Comparison of ENCODE assay signal across 17 cellular contexts in genomic region chr10:3830946-3831345, GRCh38. TPM values are rescaled to one million over a fixed set of nuclear protein-coding genes. Genes with fewer than 3 reads are reported as not detected.
A peak's percentile ranks its signal among the peaks of the same experiment; 100 is the strongest.
DNase-seq lines count a peak whose midpoint lies in the region; TF ChIP-seq lines count a peak whose summit lies in the region.
"Had no signal": no experiment of that assay in that cellular context is flagged by ENCODE, and none has a peak within 500 bp of the region (broad histone marks: within the 10 kb centered on the region; RNA-seq: fewer than 3 reads in every experiment).

No MANE protein-coding gene starts in this region.

- H3K27ac ChIP-seq in trophoblast cell (ENCODE audit: low read depth, low read length), result peak overlapping the region; percentile 56
- H3K27ac ChIP-seq: cardiac muscle cell, dorsolateral prefrontal cortex had no signal

- no peak overlapping the region for H2BK12ac ChIP-seq in trophoblast cell (ENCODE audit: low read length)

- H3K79me1 ChIP-seq in trophoblast cell (ENCODE audit: low read length), result peaks cover 33% of the 10 kb centered on the region

- H2AFZ ChIP-seq in trophoblast cell (ENCODE audit: insufficient read depth, low read length, poor library complexity), result no peak overlapping the region

- no peak overlapping the region for H3K4me3 Mint-ChIP-seq in activated naive CD4-positive, alpha-beta T cell treated with anti-CD3 and anti-CD28 coated beads for 36 hours
- H3K4me3 Mint-ChIP-seq: activated naive CD8-positive, alpha-beta T cell treated with anti-CD3 and anti-CD28 coated beads for 36 hours had no signal

- no peak overlapping the region for H3K18ac ChIP-seq in trophoblast cell (ENCODE audit: low read length)

- H3K4me2 ChIP-seq in trophoblast cell (ENCODE audit: low read length), result no peak overlapping the region

- H2BK120ac ChIP-seq in trophoblast cell (ENCODE audit: insufficient read depth, low read length, poor library complexity), result no peak overlapping the region

- no peaks in the 10 kb centered on the region for H3K36me3 Mint-ChIP-seq in activated naive CD4-positive, alpha-beta T cell treated with anti-CD3 and anti-CD28 coated beads for 36 hours (ENCODE audit: low read depth)

- no peak overlapping the region for H3K4ac ChIP-seq in trophoblast cell (ENCODE audit: low read depth, low read length)

- no peak overlapping the region for H3K27ac Mint-ChIP-seq in activated naive CD4-positive, alpha-beta T cell treated with anti-CD3 and anti-CD28 coated beads for 36 hours

- H3K9ac ChIP-seq in trophoblast cell (ENCODE audit: low read length), result no peak overlapping the region

- H3K14ac ChIP-seq in trophoblast cell (ENCODE audit: low read length), result no peak overlapping the region

- H3K23ac ChIP-seq in trophoblast cell (ENCODE audit: low read length), result no peak overlapping the region

- intact Hi-C loops in activated naive CD4-positive, alpha-beta T cell treated with anti-CD3 and anti-CD28 coated beads for 36 hours (cut with micrococcal nuclease), result no loop called here

- no CpG with 5 or more reads among the region's 1 CpG for WGBS in trophoblast cell (ENCODE audit: extremely low coverage, insufficient coverage, insufficient read length)

- peaks cover 4% of the 10 kb centered on the region for H3K9me3 ChIP-seq in trophoblast cell (ENCODE audit: insufficient read depth, low read depth, low read length)
- H3K9me3 ChIP-seq: mucosa of descending colon had no signal

- H3K4me1 ChIP-seq in trophoblast cell (ENCODE audit: control insufficient read depth in 1 of 2, insufficient read depth in 2 of 2, low read length in 2 of 2), result peaks cover 27 to 35% of the 10 kb centered on the region in 2 experiments

- peak; percentile 58 for DNase-seq in EH (ENCODE audit: low read depth)
- peak; percentile 23 for DNase-seq in NCI-H526 treated with DMSO at 0.1 percent for 48 hours (lab: John Stamatoyannopoulos, UW)
- DNase-seq in choroid plexus epithelial cell (ENCODE audit: low read depth), result peak; percentile 75
- peak in 1 of 2 donors; percentile 66 for DNase-seq in trophoblast cell
- DNase-seq in stimulated activated CD4-positive, alpha-beta T cell treated with anti-CD3 and anti-CD28 coated beads, Interleukin-15, amount 100 ng/mL, for 24 hours, result no peak
- DNase-seq in Kasumi-1 (lab: John Stamatoyannopoulos, UW), result no peak
- no peak for DNase-seq in activated naive CD4-positive, alpha-beta T cell treated with anti-CD3 and anti-CD28 coated beads for 36 hours
- DNase-seq: activated CD4-positive, alpha-beta T cell treated with anti-CD3 and anti-CD28 coated beads, Interleukin-2, amount 50 U/mL, for 4 hours; activated naive CD8-positive, alpha-beta T cell treated with anti-CD3 and anti-CD28 coated beads for 36 hours; AML-193; dorsolateral prefrontal cortex; GOT3; left colon; mucosa of descending colon; NCI-H1105; NCI-H524 treated with DMSO at 0.1 percent for 48 hours had no signal

- H3K27me3 ChIP-seq in trophoblast cell (ENCODE audit: insufficient read depth, low read length), result no peaks in the 10 kb centered on the region
- H3K27me3 ChIP-seq: cardiac muscle cell had no signal

- no peak overlapping the region for H4K91ac ChIP-seq in trophoblast cell (ENCODE audit: low read depth, low read length)

- H3K9me3 Mint-ChIP-seq in activated naive CD4-positive, alpha-beta T cell treated with anti-CD3 and anti-CD28 coated beads for 36 hours, result no peaks in the 10 kb centered on the region

- peaks cover 4% of the 10 kb centered on the region for H3K79me2 ChIP-seq in trophoblast cell (ENCODE audit: control insufficient read depth, insufficient read depth, low read length, poor library complexity)

- H2BK5ac ChIP-seq in trophoblast cell (ENCODE audit: low read depth, low read length, poor library complexity), result no peak overlapping the region

- CTCF ChIA-PET in activated naive CD4-positive, alpha-beta T cell treated with anti-CD3 and anti-CD28 coated beads for 36 hours (lab: Charles Lee), result interaction anchor here (0.6 kb wide), 1 partner anchor 72 kb away, joined by 3 read pairs; no protein-coding TSS in a partner anchor

- H3K36me3 ChIP-seq in trophoblast cell (ENCODE audit: control insufficient read depth in 1 of 2, insufficient read depth in 2 of 2, low read length in 2 of 2), result no peaks in the 10 kb centered on the region
- H3K36me3 ChIP-seq: cardiac muscle cell had no signal

- no peak overlapping the region for H4K8ac ChIP-seq in trophoblast cell (ENCODE audit: low read depth, low read length)

- no peak overlapping the region for H2AK5ac ChIP-seq in trophoblast cell (ENCODE audit: low read length)

- no peaks in the 10 kb centered on the region for H3K27me3 Mint-ChIP-seq in activated naive CD4-positive, alpha-beta T cell treated with anti-CD3 and anti-CD28 coated beads for 36 hours (ENCODE audit: low read depth)
- H3K27me3 Mint-ChIP-seq: activated naive CD8-positive, alpha-beta T cell treated with anti-CD3 and anti-CD28 coated beads for 36 hours had no signal

- TF ChIP-seq CTCF in choroid plexus epithelial cell (conservative IDR thresholded peaks at IDR 0.05; ENCODE audit: low read depth, low read length), result no peak

- H3K4me3 ChIP-seq in choroid plexus epithelial cell (ENCODE audit: low read depth, low read length), result no peak overlapping the region
- no peak overlapping the region for H3K4me3 ChIP-seq in trophoblast cell (ENCODE audit: low read depth, low read length)
- H3K4me3 ChIP-seq: cardiac muscle cell, dorsolateral prefrontal cortex, mucosa of descending colon had no signal

- H4K12ac ChIP-seq in trophoblast cell (ENCODE audit: low read depth, low read length), result no peak overlapping the region

- peaks cover 48% of the 10 kb centered on the region for H3K4me1 Mint-ChIP-seq in activated naive CD4-positive, alpha-beta T cell treated with anti-CD3 and anti-CD28 coated beads for 36 hours (ENCODE audit: low read depth)

RNA-seq across cellular contexts. Expression of gene KLF6, which starts 45.9 kb away (rescaled TPM):
- 113 TPM in 2 replicates for polyA plus RNA-seq in trophoblast cell (2013)
- 10 to 100 TPM; 78.9 to 82.1 TPM for total RNA-seq in activated naive CD4-positive, alpha-beta T cell treated with anti-CD3 and anti-CD28 coated beads for 36 hours

Comparison
In these comparisons a context has a peak if more than half of its experiments do, and no peak if none do; other contexts are left out.
1. DNase-seq: peak in EH (single experiment), NCI-H526 treated with DMSO at 0.1 percent for 48 hours (single experiment) and choroid plexus epithelial cell (single experiment); none in stimulated activated CD4-positive, alpha-beta T cell treated with anti-CD3 and anti-CD28 coated beads, Interleukin-15, amount 100 ng/mL, for 24 hours (single experiment), Kasumi-1 (0 of 2) and activated naive CD4-positive, alpha-beta T cell treated with anti-CD3 and anti-CD28 coated beads for 36 hours (single experiment).